In the genomic region with DNA sequence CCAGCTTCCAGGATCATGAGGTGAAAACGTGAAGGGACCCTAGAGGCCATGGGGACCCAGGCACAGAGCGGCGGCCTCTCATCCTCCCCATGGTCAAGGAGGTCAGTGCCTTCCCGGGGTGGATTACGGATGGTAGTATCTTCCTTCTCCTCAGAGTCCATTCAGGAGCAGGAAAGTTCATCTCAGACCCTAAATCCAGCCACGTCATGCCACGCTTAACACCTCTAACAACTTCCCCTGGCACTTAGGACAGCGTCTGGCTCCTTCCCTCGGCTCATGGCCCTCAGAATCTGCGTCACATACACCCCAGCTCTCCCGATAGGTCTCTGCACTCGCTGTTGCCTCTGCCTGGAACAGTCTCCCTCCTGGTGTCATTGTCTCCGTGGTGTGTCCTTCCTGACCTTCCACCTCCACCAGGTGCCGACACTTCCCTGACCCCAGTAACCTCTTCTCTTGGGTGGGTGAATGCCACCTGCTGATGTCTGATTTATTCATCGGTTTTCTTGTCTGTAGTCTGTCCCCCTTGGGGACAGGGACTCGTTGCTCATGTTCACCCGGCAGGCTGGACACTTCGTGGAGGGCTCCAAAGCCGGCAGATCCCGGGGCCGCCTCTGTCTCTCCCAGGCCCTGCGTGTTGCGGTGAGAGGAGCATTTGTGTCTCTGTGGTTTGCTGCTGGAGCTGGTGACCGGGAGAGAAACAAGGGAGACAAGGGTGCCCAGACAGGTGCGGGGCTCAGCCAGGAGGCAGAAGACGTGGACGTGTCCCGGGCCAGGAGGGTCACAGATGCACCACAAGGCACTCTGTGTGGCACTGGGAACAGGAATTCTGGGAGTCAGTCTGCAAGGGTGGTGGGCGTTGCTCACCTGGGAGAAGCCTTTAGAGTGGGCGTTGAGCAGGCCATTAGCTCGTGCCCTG, we compare ENCODE assay signal across 1 cellular context.
TF ChIP-seq lines count a peak whose summit lies in the region.

No MANE protein-coding gene starts in this region.

TF ChIP-seq in K562, 482 proteins besides CTCF, POLR2A, EP300 and RAD21 (continued from another document and continues in another):
- TF ChIP-seq YY1 (IDR thresholded peaks at IDR 0.05; ENCODE audit: borderline replicate concordance in 1 of 3, control insufficient read depth in 1 of 3, extremely low read depth in 1 of 3, insufficient read depth in 3 of 3, insufficient read length in 1 of 3, insufficient replicate concordance in 2 of 3, low read depth in 1 of 3, low read length in 2 of 3): peak in 1 of 3 experiments; percentile 46
- TF ChIP-seq CBX8 (IDR thresholded peaks at IDR 0.05; ENCODE audit: borderline replicate concordance, extremely low read depth, low read depth, low read length, poor library complexity, severe bottlenecking): no peak
- no peak for TF ChIP-seq KLF13 (tag; IDR thresholded peaks at IDR 0.05; ENCODE audit: borderline replicate concordance, low read depth)
- no peak for TF ChIP-seq STAG1 (CRISPR knock-in tag; IDR thresholded peaks at IDR 0.05; ENCODE audit: borderline replicate concordance)
- TF ChIP-seq RBM39 (optimal IDR thresholded peaks at IDR 0.05; ENCODE audit: low read depth, low read length): no peak
- no peak for TF ChIP-seq SIRT6 (IDR thresholded peaks at IDR 0.05; ENCODE audit: low read depth, low read length)
- peak in 1 of 2 experiments; percentile 37; a peak in 2 of 4 replicates for TF ChIP-seq MAZ (CRISPR knock-in tag; conservative IDR thresholded peaks at IDR 0.05 in 1 of 2, IDR thresholded peaks at IDR 0.05 in 1 of 2)
- TF ChIP-seq, protein P1, sequence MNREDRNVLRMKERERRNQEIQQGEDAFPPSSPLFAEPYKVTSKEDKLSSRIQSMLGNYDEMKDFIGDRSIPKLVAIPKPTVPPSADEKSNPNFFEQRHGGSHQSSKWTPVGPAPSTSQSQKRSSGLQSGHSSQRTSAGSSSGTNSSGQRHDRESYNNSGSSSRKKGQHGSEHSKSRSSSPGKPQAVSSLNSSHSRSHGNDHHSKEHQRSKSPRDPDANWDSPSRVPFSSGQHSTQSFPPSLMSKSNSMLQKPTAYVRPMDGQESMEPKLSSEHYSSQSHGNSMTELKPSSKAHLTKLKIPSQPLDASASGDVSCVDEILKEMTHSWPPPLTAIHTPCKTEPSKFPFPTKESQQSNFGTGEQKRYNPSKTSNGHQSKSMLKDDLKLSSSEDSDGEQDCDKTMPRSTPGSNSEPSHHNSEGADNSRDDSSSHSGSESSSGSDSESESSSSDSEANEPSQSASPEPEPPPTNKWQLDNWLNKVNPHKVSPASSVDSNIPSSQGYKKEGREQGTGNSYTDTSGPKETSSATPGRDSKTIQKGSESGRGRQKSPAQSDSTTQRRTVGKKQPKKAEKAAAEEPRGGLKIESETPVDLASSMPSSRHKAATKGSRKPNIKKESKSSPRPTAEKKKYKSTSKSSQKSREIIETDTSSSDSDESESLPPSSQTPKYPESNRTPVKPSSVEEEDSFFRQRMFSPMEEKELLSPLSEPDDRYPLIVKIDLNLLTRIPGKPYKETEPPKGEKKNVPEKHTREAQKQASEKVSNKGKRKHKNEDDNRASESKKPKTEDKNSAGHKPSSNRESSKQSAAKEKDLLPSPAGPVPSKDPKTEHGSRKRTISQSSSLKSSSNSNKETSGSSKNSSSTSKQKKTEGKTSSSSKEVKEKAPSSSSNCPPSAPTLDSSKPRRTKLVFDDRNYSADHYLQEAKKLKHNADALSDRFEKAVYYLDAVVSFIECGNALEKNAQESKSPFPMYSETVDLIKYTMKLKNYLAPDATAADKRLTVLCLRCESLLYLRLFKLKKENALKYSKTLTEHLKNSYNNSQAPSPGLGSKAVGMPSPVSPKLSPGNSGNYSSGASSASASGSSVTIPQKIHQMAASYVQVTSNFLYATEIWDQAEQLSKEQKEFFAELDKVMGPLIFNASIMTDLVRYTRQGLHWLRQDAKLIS (CRISPR knock-in tag; IDR thresholded peaks at IDR 0.05): peak; percentile 58
- TF ChIP-seq, protein P2, sequence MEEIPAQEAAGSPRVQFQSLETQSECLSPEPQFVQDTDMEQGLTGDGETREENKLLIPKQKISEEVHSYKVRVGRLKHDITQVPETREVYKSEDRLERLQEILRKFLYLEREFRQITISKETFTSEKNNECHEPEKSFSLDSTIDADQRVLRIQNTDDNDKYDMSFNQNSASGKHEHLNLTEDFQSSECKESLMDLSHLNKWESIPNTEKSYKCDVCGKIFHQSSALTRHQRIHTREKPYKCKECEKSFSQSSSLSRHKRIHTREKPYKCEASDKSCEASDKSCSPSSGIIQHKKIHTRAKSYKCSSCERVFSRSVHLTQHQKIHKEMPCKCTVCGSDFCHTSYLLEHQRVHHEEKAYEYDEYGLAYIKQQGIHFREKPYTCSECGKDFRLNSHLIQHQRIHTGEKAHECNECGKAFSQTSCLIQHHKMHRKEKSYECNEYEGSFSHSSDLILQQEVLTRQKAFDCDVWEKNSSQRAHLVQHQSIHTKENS (CRISPR knock-in tag; IDR thresholded peaks at IDR 0.05): no peak
- TF ChIP-seq HCFC1 (IDR thresholded peaks at IDR 0.05; ENCODE audit: low read depth, low read length): peak; percentile 22; the same call in 1 of the 2 replicates
- TF ChIP-seq FOXA3 (CRISPR knock-in tag; conservative IDR thresholded peaks at IDR 0.05 in 1 of 2, IDR thresholded peaks at IDR 0.05 in 1 of 2): peak in 1 of 2 experiments; percentile 53; a peak in 1 of 4 replicates
- TF ChIP-seq SMAD3 (CRISPR knock-in tag; conservative IDR thresholded peaks at IDR 0.05): no peak
- TF ChIP-seq, protein P3, sequence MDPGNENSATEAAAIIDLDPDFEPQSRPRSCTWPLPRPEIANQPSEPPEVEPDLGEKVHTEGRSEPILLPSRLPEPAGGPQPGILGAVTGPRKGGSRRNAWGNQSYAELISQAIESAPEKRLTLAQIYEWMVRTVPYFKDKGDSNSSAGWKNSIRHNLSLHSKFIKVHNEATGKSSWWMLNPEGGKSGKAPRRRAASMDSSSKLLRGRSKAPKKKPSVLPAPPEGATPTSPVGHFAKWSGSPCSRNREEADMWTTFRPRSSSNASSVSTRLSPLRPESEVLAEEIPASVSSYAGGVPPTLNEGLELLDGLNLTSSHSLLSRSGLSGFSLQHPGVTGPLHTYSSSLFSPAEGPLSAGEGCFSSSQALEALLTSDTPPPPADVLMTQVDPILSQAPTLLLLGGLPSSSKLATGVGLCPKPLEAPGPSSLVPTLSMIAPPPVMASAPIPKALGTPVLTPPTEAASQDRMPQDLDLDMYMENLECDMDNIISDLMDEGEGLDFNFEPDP (CRISPR knock-in tag; IDR thresholded peaks at IDR 0.05): no peak
- peak; percentile 27; the same call in 1 of the 2 replicates for TF ChIP-seq EGR1 (conservative IDR thresholded peaks at IDR 0.05)
- TF ChIP-seq TBP (optimal IDR thresholded peaks at IDR 0.05; ENCODE audit: low read depth, low read length): peak; percentile 42
- TF ChIP-seq, protein P4, sequence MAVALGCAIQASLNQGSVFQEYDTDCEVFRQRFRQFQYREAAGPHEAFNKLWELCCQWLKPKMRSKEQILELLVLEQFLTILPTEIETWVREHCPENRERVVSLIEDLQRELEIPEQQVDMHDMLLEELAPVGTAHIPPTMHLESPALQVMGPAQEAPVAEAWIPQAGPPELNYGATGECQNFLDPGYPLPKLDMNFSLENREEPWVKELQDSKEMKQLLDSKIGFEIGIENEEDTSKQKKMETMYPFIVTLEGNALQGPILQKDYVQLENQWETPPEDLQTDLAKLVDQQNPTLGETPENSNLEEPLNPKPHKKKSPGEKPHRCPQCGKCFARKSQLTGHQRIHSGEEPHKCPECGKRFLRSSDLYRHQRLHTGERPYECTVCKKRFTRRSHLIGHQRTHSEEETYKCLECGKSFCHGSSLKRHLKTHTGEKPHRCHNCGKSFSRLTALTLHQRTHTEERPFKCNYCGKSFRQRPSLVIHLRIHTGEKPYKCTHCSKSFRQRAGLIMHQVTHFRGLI (CRISPR knock-in tag; IDR thresholded peaks at IDR 0.05): no peak
- TF ChIP-seq ZNF561 (CRISPR knock-in tag; conservative IDR thresholded peaks at IDR 0.05): no peak
- TF ChIP-seq CXXC5 (CRISPR knock-in tag; IDR thresholded peaks at IDR 0.05): peak; percentile 24
- TF ChIP-seq, protein P5, sequence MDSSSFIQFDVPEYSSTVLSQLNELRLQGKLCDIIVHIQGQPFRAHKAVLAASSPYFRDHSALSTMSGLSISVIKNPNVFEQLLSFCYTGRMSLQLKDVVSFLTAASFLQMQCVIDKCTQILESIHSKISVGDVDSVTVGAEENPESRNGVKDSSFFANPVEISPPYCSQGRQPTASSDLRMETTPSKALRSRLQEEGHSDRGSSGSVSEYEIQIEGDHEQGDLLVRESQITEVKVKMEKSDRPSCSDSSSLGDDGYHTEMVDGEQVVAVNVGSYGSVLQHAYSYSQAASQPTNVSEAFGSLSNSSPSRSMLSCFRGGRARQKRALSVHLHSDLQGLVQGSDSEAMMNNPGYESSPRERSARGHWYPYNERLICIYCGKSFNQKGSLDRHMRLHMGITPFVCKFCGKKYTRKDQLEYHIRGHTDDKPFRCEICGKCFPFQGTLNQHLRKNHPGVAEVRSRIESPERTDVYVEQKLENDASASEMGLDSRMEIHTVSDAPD (CRISPR knock-in tag; IDR thresholded peaks at IDR 0.05): no peak
- no peak for TF ChIP-seq BRF1 (IDR thresholded peaks at IDR 0.05; ENCODE audit: borderline replicate concordance, extremely low read depth, insufficient read length)
- peak; percentile 87 for TF ChIP-seq ESRRA (IDR thresholded peaks at IDR 0.05; ENCODE audit: borderline replicate concordance, low read depth)
- peak; percentile 35 for TF ChIP-seq WHSC1 (IDR thresholded peaks at IDR 0.05; ENCODE audit: low read length)
- TF ChIP-seq ARHGAP35 (IDR thresholded peaks at IDR 0.05; ENCODE audit: partially characterized antibody): no peak
- TF ChIP-seq, protein P6, sequence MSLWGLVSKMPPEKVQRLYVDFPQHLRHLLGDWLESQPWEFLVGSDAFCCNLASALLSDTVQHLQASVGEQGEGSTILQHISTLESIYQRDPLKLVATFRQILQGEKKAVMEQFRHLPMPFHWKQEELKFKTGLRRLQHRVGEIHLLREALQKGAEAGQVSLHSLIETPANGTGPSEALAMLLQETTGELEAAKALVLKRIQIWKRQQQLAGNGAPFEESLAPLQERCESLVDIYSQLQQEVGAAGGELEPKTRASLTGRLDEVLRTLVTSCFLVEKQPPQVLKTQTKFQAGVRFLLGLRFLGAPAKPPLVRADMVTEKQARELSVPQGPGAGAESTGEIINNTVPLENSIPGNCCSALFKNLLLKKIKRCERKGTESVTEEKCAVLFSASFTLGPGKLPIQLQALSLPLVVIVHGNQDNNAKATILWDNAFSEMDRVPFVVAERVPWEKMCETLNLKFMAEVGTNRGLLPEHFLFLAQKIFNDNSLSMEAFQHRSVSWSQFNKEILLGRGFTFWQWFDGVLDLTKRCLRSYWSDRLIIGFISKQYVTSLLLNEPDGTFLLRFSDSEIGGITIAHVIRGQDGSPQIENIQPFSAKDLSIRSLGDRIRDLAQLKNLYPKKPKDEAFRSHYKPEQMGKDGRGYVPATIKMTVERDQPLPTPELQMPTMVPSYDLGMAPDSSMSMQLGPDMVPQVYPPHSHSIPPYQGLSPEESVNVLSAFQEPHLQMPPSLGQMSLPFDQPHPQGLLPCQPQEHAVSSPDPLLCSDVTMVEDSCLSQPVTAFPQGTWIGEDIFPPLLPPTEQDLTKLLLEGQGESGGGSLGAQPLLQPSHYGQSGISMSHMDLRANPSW (CRISPR knock-in tag; IDR thresholded peaks at IDR 0.05): 0 out of 2 replicates have a peak, but pooled peaks have one; percentile 69
- peak; percentile 64 for TF ChIP-seq NFRKB (IDR thresholded peaks at IDR 0.05; ENCODE audit: low read depth)
- no peak for TF ChIP-seq RB1 (IDR thresholded peaks at IDR 0.05; ENCODE audit: low read depth)
- TF ChIP-seq POLR2G (IDR thresholded peaks at IDR 0.05; ENCODE audit: low read depth, low read length): peak; percentile 62; the same call in 1 of the 2 replicates
- peak in 1 of 2 experiments; percentile 71; a peak in 2 of 4 replicates for TF ChIP-seq HDAC1 (IDR thresholded peaks at IDR 0.05)
- peak; percentile 78 for TF ChIP-seq EP400 (IDR thresholded peaks at IDR 0.05)
- TF ChIP-seq KDM1A (IDR thresholded peaks at IDR 0.05): no peak
- TF ChIP-seq, protein P7, sequence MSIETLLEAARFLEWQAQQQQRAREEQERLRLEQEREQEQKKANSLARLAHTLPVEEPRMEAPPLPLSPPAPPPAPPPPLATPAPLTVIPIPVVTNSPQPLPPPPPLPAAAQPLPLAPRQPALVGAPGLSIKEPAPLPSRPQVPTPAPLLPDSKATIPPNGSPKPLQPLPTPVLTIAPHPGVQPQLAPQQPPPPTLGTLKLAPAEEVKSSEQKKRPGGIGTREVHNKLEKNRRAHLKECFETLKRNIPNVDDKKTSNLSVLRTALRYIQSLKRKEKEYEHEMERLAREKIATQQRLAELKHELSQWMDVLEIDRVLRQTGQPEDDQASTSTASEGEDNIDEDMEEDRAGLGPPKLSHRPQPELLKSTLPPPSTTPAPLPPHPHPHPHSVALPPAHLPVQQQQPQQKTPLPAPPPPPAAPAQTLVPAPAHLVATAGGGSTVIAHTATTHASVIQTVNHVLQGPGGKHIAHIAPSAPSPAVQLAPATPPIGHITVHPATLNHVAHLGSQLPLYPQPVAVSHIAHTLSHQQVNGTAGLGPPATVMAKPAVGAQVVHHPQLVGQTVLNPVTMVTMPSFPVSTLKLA (conservative IDR thresholded peaks at IDR 0.05): peak; percentile 22 to 62; a peak in 2 of 4 replicates
- TF ChIP-seq ETV1 (tag; conservative IDR thresholded peaks at IDR 0.05; ENCODE audit: low read depth): peak; percentile 34; the same call in 1 of the 2 replicates
- TF ChIP-seq MBD2 (IDR thresholded peaks at IDR 0.05; ENCODE audit: borderline replicate concordance, low read depth): 0 out of 2 replicates have a peak, but pooled peaks have one; percentile 44
- TF ChIP-seq, protein P8, sequence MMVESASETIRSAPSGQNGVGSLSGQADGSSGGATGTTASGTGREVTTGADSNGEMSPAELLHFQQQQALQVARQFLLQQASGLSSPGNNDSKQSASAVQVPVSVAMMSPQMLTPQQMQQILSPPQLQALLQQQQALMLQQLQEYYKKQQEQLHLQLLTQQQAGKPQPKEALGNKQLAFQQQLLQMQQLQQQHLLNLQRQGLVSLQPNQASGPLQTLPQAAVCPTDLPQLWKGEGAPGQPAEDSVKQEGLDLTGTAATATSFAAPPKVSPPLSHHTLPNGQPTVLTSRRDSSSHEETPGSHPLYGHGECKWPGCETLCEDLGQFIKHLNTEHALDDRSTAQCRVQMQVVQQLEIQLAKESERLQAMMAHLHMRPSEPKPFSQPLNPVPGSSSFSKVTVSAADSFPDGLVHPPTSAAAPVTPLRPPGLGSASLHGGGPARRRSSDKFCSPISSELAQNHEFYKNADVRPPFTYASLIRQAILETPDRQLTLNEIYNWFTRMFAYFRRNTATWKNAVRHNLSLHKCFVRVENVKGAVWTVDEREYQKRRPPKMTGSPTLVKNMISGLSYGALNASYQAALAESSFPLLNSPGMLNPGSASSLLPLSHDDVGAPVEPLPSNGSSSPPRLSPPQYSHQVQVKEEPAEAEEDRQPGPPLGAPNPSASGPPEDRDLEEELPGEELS (CRISPR knock-in tag; IDR thresholded peaks at IDR 0.05; ENCODE audit: borderline replicate concordance): no peak
- peak; percentile 26; the same call in 1 of the 2 replicates for TF ChIP-seq SOX6 (IDR thresholded peaks at IDR 0.05)
- TF ChIP-seq CREM (IDR thresholded peaks at IDR 0.05; ENCODE audit: low read depth): peak; percentile 95
